Comparison of ENCODE assay signal across 13 cellular contexts in the genomic region with DNA sequence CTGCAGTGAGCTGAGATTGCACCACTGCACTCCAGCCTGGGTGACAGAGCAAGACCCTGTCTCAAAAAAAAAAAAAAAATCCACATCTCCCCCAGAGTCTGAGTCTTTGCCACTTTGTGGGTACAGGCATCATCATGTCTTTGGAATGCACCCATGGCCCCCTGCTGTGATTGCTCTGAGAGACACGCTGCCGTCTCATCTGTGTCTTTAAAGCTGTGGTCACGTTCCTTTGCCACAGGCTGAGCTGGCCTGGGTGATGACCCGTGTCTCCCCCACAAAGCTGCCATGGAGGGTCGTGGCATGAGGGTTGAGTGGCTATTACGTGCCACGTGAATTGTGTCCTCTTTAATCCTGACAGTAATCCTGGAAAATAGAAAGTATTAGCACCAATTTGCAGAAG. TPM values are rescaled to one million over a fixed set of nuclear protein-coding genes. Genes with fewer than 3 reads are reported as not detected.
A peak's percentile ranks its signal among the peaks of the same experiment; 100 is the strongest.
DNase-seq lines count a peak whose midpoint lies in the region; TF ChIP-seq lines count a peak whose summit lies in the region.
"Had no signal": no experiment of that assay in that cellular context is flagged by ENCODE, and none has a peak within 500 bp of the region (broad histone marks: within the 10 kb centered on the region; RNA-seq: fewer than 3 reads in every experiment).

No MANE protein-coding gene starts in this region.

- peaks cover 33% of the 10 kb centered on the region for H3K4me1 ChIP-seq in mammary epithelial cell (ENCODE audit: insufficient read depth, low read length)
- peaks cover 42% of the 10 kb centered on the region for H3K4me1 ChIP-seq in osteoblast (ENCODE audit: insufficient read depth, low read length)
- H3K4me1 ChIP-seq in esophagus squamous epithelium = peaks cover 26 to 90% (median 53%) of the 10 kb centered on the region in 3 donors

- no peak overlapping the region for H3K9ac ChIP-seq in mammary epithelial cell (ENCODE audit: insufficient read depth, low read length)

- 46% methylated on average over 7 of the region's 7 CpGs for WGBS in mammary epithelial cell (ENCODE audit: low coverage, missing lambda C conversion rate)
- 17 to 76% methylated on average over 1 to 6 of the region's 7 CpGs for WGBS in esophagus squamous epithelium, 2 donors

- no peak for TF ChIP-seq POLR2A in esophagus squamous epithelium (IDR thresholded peaks at IDR 0.05)

- no peaks in the 10 kb centered on the region for H4K20me1 ChIP-seq in mammary epithelial cell (ENCODE audit: insufficient read depth, low read length)
- no peaks in the 10 kb centered on the region for H4K20me1 ChIP-seq in osteoblast (ENCODE audit: insufficient read depth, low read length)

- intact Hi-C loops in mammary epithelial cell (cut with micrococcal nuclease) (loop anchor here (5.0 kb wide), 1 partner anchor 57 kb away; no protein-coding TSS in a partner anchor), esophagus squamous epithelium (cut with DNase I) (no loop called here)

- H3K4me2 ChIP-seq in mammary epithelial cell (ENCODE audit: insufficient read depth, low read depth, low read length) (no peak overlapping the region), osteoblast (ENCODE audit: insufficient read depth, low read length) (no peak overlapping the region)

- TF ChIP-seq CTCF in mammary epithelial cell (conservative IDR thresholded peaks at IDR 0.05 in 1 of 2, IDR thresholded peaks at IDR 0.05 in 1 of 2; ENCODE audit: extremely low read depth in 1 of 2, insufficient read depth in 1 of 2, low read depth in 1 of 2, low read length in 2 of 2) (no peak), osteoblast (IDR thresholded peaks at IDR 0.05; ENCODE audit: extremely low read depth, low read depth, low read length) (no peak), esophagus squamous epithelium (IDR thresholded peaks at IDR 0.05) (no peak)

- in situ Hi-C loops in mammary epithelial cell (cut with MboI; ENCODE audit: low sequenced_read_pairs in 2 of 2) = no loop called here

- H3K79me2 ChIP-seq in mammary epithelial cell (ENCODE audit: insufficient read depth, low read length) (no peaks in the 10 kb centered on the region), osteoblast (ENCODE audit: insufficient read depth, low read length) (no peaks in the 10 kb centered on the region)

- no peak overlapping the region for H3K4me3 ChIP-seq in mammary epithelial cell (replicated peaks in 1 of 3; ENCODE audit: insufficient read depth in 1 of 3, low read depth in 2 of 3, low read length in 3 of 3)
- H3K4me3 ChIP-seq in osteoblast (ENCODE audit: insufficient read depth, low read length) = no peak overlapping the region
- no peak overlapping the region for H3K4me3 ChIP-seq in esophagus squamous epithelium
- H3K4me3 ChIP-seq: prostate gland had no signal

- H3K9me3 ChIP-seq in mammary epithelial cell (replicated peaks; ENCODE audit: insufficient read depth, low read length) (no peaks in the 10 kb centered on the region), osteoblast (ENCODE audit: low read depth, low read length) (no peaks in the 10 kb centered on the region), esophagus squamous epithelium (no peaks in the 10 kb centered on the region)
- H3K9me3 ChIP-seq: prostate gland had no signal

- no TSS peak for BruUV-seq in mammary epithelial cell (replicated peaks; lab: Mats Ljungman, UMichigan)

- no peaks in the 10 kb centered on the region for H3K36me3 ChIP-seq in mammary epithelial cell (ENCODE audit: insufficient read depth, low read length)
- H3K36me3 ChIP-seq in osteoblast (ENCODE audit: insufficient read depth, low read length) = no peaks in the 10 kb centered on the region
- peaks cover 0 to 25% (median 0%) of the 10 kb centered on the region in 3 donors for H3K36me3 ChIP-seq in esophagus squamous epithelium
- H3K36me3 ChIP-seq: prostate gland had no signal

- DNase-seq in Daoy (ENCODE audit: low read depth) = peak; percentile 95
- peak; percentile 8 for DNase-seq in MV-4-11 (lab: John Stamatoyannopoulos, UW)
- DNase-seq in mammary epithelial cell = peak; percentile 14
- peak; percentile 91 for DNase-seq in osteoblast (ENCODE audit: insufficient read length, low spot score, missing footprints)
- DNase-seq in esophagus squamous epithelium (lab: John Stamatoyannopoulos, UW) = no peak
- no peak for DNase-seq in effector CD8-positive, alpha-beta T cell (lab: John Stamatoyannopoulos, UW)
- no peak for DNase-seq in activated CD8-positive, alpha-beta memory T cell treated with anti-CD3 and anti-CD28 coated beads for 24 hours
- DNase-seq in NCI-H1092 (lab: John Stamatoyannopoulos, UW) = no peak
- DNase-seq: foreskin keratinocyte; Karpas-422; NCI-H345; stimulated activated naive B cell treated with anti-CD40 and anti-IgM and Interleukin-4, amounts not matched to agents 10 μg/mL and 1 μg/mL and 100 μg/mL, for 72 hours had no signal

- no peak overlapping the region for H2AFZ ChIP-seq in mammary epithelial cell (ENCODE audit: low read depth, low read length)
- no peak overlapping the region for H2AFZ ChIP-seq in osteoblast (ENCODE audit: low read length)

- dilution Hi-C loops in mammary epithelial cell (cut with HindIII; ENCODE audit: low sequenced_read_pairs) = no loop called here

- CTCF ChIA-PET in mammary epithelial cell (lab: Charles Lee; ENCODE audit: low non-redundant PET) = no interaction called here

- H3K27ac ChIP-seq in mammary epithelial cell (ENCODE audit: insufficient read depth, low read depth, low read length) (no peak overlapping the region), osteoblast (ENCODE audit: low read depth, low read length) (peak overlapping the region; percentile 71), esophagus squamous epithelium (peak overlapping the region in 1 of 4 donors; percentile 93)
- H3K27ac ChIP-seq: foreskin keratinocyte had no signal

- no peaks in the 10 kb centered on the region for H3K27me3 ChIP-seq in mammary epithelial cell (ENCODE audit: insufficient read depth, low read length)
- no peaks in the 10 kb centered on the region for H3K27me3 ChIP-seq in osteoblast (ENCODE audit: insufficient read depth, low read length)
- peaks cover 0 to 15% (median 0%) of the 10 kb centered on the region in 4 donors for H3K27me3 ChIP-seq in esophagus squamous epithelium

RNA-seq across cellular contexts. Expression of gene CRISPLD2, which starts 20.2 kb away (rescaled TPM):
- 21.6 and 25.7 TPM in 2 replicates for total RNA-seq in Daoy (2014; rRNA removed; shearing (Covaris generic))
- total RNA-seq in mammary epithelial cell (1 to 10 TPM in 1 of 2 donors, under 1 TPM in 1; 0.83 to 2.3 TPM), osteoblast (40.2 and 122 TPM in 2 replicates), esophagus squamous epithelium (100 to 1,000 TPM in 1 of 4 donors, 10 to 100 TPM in 2, 1 to 10 TPM in 1; 6.0 to 166 (median 24.2) TPM)
- polyA plus RNA-seq in mammary epithelial cell = 0.59 TPM
- 0.57 TPM for polyA minus RNA-seq in mammary epithelial cell

Comparison
In these comparisons a context has a peak if more than half of its experiments do, and no peak if none do; other contexts are left out.
1. DNase-seq: peak in Daoy (single experiment), MV-4-11 (single experiment), mammary epithelial cell (single experiment) and osteoblast (single experiment); none in esophagus squamous epithelium (single experiment), effector CD8-positive, alpha-beta T cell (single experiment), activated CD8-positive, alpha-beta memory T cell treated with anti-CD3 and anti-CD28 coated beads for 24 hours (single experiment) and NCI-H1092 (single experiment).